10 cellular contexts compared by ENCODE assay signal in the genomic region with DNA sequence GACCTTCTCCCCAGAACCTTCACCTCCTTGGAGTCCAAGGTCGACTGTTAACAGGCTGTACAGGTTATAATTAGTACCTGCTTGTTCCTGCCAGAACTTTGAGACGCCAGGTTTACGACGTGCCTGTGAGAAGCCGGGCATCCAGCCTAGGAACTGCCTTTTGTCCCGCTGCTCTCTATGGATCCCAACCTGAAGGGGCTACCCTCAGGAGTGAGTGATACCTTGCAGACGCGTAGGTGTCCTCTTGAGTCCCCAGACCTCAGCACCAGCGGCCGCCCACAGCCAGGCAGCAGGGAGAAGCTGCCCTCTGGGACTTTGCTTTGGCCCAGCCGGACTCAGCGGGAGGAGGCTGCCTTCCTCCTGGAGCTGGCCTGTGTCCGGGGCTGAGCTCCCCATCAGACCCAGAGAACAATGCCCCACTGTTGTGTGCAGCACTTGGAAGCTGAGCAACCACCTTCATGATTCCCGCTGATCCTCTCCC. TPM values are rescaled to one million over a fixed set of nuclear protein-coding genes. Genes with fewer than 3 reads are reported as not detected.
A peak's percentile ranks its signal among the peaks of the same experiment; 100 is the strongest.
DNase-seq lines count a peak whose midpoint lies in the region; ATAC-seq and TF ChIP-seq lines count a peak whose summit lies in the region.
"Had no signal": no experiment of that assay in that cellular context is flagged by ENCODE, and none has a peak within 500 bp of the region (broad histone marks: within the 10 kb centered on the region; RNA-seq: fewer than 3 reads in every experiment).

No MANE protein-coding gene starts in this region.

- TF ChIP-seq POLR2A in tibial nerve (IDR thresholded peaks at IDR 0.05) = no peak

- peak overlapping the region; percentile 42 to 99 (median 94) for H3K27ac ChIP-seq in dorsolateral prefrontal cortex
- peak overlapping the region; percentile 71 to 94 (median 84) for H3K27ac ChIP-seq in tibial nerve

- TF ChIP-seq CTCF in dorsolateral prefrontal cortex (IDR thresholded peaks at IDR 0.05 in 54 of 56, conservative IDR thresholded peaks at IDR 0.05 in 2 of 56; ENCODE audit: low read depth in 1 of 56, partially characterized antibody in 56 of 56) (peak in 3 of 56 donors; percentile 14 to 26 (median 20)), tibial nerve (IDR thresholded peaks at IDR 0.05) (no peak)

- peaks cover 4 to 99% (median 79%) of the 10 kb centered on the region in 4 donors for H3K4me1 ChIP-seq in tibial nerve

- H3K4me3 Mint-ChIP-seq in T-helper 1 cell treated with Interleukin-12 subunit alpha and Interleukin-12 subunit beta and Interleukin-4 antibody, amounts not matched to agents 30 μg/mL and 1 μg/mL, for 36 hours = no peak overlapping the region
- H3K4me3 Mint-ChIP-seq: nephron had no signal

- H3K27me3 ChIP-seq in dorsolateral prefrontal cortex (no peaks in the 10 kb centered on the region), tibial nerve (no peaks in the 10 kb centered on the region)

- H3K36me3 ChIP-seq in tibial nerve = no peaks in the 10 kb centered on the region

- 41 to 53% methylated on average over 13 to 14 of the region's 14 CpGs for WGBS in tibial nerve, 2 donors

- H3K27me3 Mint-ChIP-seq in T-helper 1 cell treated with Interleukin-12 subunit alpha and Interleukin-12 subunit beta and Interleukin-4 antibody, amounts not matched to agents 30 μg/mL and 1 μg/mL, for 36 hours (ENCODE audit: low read depth) = no peaks in the 10 kb centered on the region
- H3K27me3 Mint-ChIP-seq: stimulated activated naive CD8-positive, alpha-beta T cell treated with anti-CD3 and anti-CD28 coated beads, Interleukin-15, Interleukin-2, amounts not matched to agents 100 ng/mL and 50 ng/mL, for 24 hours had no signal

- H3K36me3 Mint-ChIP-seq in T-helper 1 cell treated with Interleukin-12 subunit alpha and Interleukin-12 subunit beta and Interleukin-4 antibody, amounts not matched to agents 30 μg/mL and 1 μg/mL, for 36 hours (ENCODE audit: low read depth) = peaks cover 29% of the 10 kb centered on the region

- no peaks in the 10 kb centered on the region for H3K9me3 Mint-ChIP-seq in T-helper 1 cell treated with Interleukin-12 subunit alpha and Interleukin-12 subunit beta and Interleukin-4 antibody, amounts not matched to agents 30 μg/mL and 1 μg/mL, for 36 hours
- H3K9me3 Mint-ChIP-seq: nephron; stimulated activated naive CD8-positive, alpha-beta T cell treated with anti-CD3 and anti-CD28 coated beads, Interleukin-15, Interleukin-2, amounts not matched to agents 100 ng/mL and 50 ng/mL, for 24 hours had no signal

- no peak for TF ChIP-seq EP300 in tibial nerve (IDR thresholded peaks at IDR 0.05)

- no peak for DNase-seq in T-helper 1 cell
- DNase-seq in dorsolateral prefrontal cortex = peak in 9 of 10 donors; percentile 65 to 86 (median 84)
- DNase-seq in midbrain (lab: John Stamatoyannopoulos, UW) = peak; percentile 80
- DNase-seq in tibial nerve (ENCODE audit: low spot score in 2 of 2) = no peak
- DNase-seq in KG1 (lab: John Stamatoyannopoulos, UW) = no peak
- DNase-seq in SIG-M5 treated with dmso at 0.1 percent for 504 hours (lab: John Stamatoyannopoulos, UW; ENCODE audit: unreplicated experiment) = no peak
- DNase-seq in stimulated activated naive CD8-positive, alpha-beta T cell treated with anti-CD3 and anti-CD28 coated beads, Interleukin-15, Interleukin-2, amounts not matched to agents 100 U/mL and 50 U/mL, for 24 hours = no peak

- H3K27ac Mint-ChIP-seq in T-helper 1 cell treated with Interleukin-12 subunit alpha and Interleukin-12 subunit beta and Interleukin-4 antibody, amounts not matched to agents 30 μg/mL and 1 μg/mL, for 36 hours = peak overlapping the region; percentile 68
- H3K27ac Mint-ChIP-seq: stimulated activated naive CD8-positive, alpha-beta T cell treated with anti-CD3 and anti-CD28 coated beads, Interleukin-15, Interleukin-2, amounts not matched to agents 100 ng/mL and 50 ng/mL, for 24 hours had no signal

- H3K4me3 ChIP-seq in dorsolateral prefrontal cortex (peak overlapping the region in 54 of 59 donors; percentile 0 to 64 (median 36)), tibial nerve (peak overlapping the region in 1 of 4 donors; percentile 4)

- peaks cover 56% of the 10 kb centered on the region for H3K4me1 Mint-ChIP-seq in T-helper 1 cell treated with Interleukin-12 subunit alpha and Interleukin-12 subunit beta and Interleukin-4 antibody, amounts not matched to agents 30 μg/mL and 1 μg/mL, for 36 hours (ENCODE audit: low read depth)

- intact Hi-C loops in dorsolateral prefrontal cortex (cut with DNase I) = loop anchor here in 1 of 2 donors (1.0 kb wide), 1 partner anchor 43 kb away; no protein-coding TSS in a partner anchor

- H3K9me3 ChIP-seq in tibial nerve = no peaks in the 10 kb centered on the region

- ATAC-seq in stimulated activated naive CD8-positive, alpha-beta T cell treated with anti-CD3 and anti-CD28 coated beads, Interleukin-15, Interleukin-2, amounts not matched to agents 100 U/mL and 50 U/mL, for 24 hours = no peak

RNA-seq across cellular contexts. Expression of a gene that starts 16.2 kb away (rescaled TPM):
- 10 to 100 TPM in 85 of 120 experiments, 1 to 10 TPM in 35; 5.1 to 41.5 (median 12.5) TPM for total RNA-seq in dorsolateral prefrontal cortex
- total RNA-seq in tibial nerve = 100 to 1,000 TPM in 1 of 4 donors, 10 to 100 TPM in 3; 71.0 to 106 (median 87.5) TPM

RNA-seq across cellular contexts. Expression of a gene that starts 34.6 kb away (rescaled TPM):
- 10 to 100 TPM; 17.9 to 48.1 (median 33.3) TPM for total RNA-seq in dorsolateral prefrontal cortex
- 10 to 100 TPM; 26.4 to 44.7 (median 34.6) TPM for total RNA-seq in tibial nerve

Comparison
In these comparisons a context has a peak if more than half of its experiments do, and no peak if none do; other contexts are left out.
1. DNase-seq: peak in dorsolateral prefrontal cortex (9 of 10) and midbrain (single experiment); none in T-helper 1 cell (0 of 5), tibial nerve (0 of 2), KG1 (single experiment), SIG-M5 treated with dmso at 0.1 percent for 504 hours (single experiment) and stimulated activated naive CD8-positive, alpha-beta T cell treated with anti-CD3 and anti-CD28 coated beads, Interleukin-15, Interleukin-2, amounts not matched to agents 100 U/mL and 50 U/mL, for 24 hours (single experiment).